ENCODE assay signal across 8 cellular contexts in the genomic region with DNA sequence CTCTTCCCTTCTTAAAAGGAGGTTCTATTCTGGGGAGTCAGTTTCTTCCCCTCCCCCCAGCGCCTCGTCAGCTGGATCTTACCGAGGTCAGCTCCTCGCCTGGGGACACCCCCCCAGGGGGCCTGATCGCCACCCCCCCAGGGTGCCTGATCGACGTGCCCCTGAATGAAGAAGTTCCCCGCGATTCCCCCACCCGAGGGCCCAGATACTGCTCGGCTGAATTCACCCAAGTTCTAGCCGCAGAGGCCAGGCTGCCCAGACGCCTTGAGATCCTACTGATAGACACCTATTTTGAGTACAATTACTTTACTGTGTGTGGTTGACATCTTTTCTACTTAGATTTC. TPM values are rescaled to one million over a fixed set of nuclear protein-coding genes. Genes with fewer than 3 reads are reported as not detected.
DNase-seq lines count a peak whose midpoint lies in the region; ATAC-seq and TF ChIP-seq lines count a peak whose summit lies in the region.

No MANE protein-coding gene starts in this region.

- CTCF ChIA-PET in CD8-positive, alpha-beta memory T cell (lab: Charles Lee): no interaction called here
- CTCF ChIA-PET in OCI-LY7 (lab: Charles Lee; ENCODE audit: unreplicated experiment): no interaction called here

- TF ChIP-seq CTCF in OCI-LY7 (conservative IDR thresholded peaks at IDR 0.05; ENCODE audit: low read length) (no peak), endothelial cell (IDR thresholded peaks at IDR 0.05; ENCODE audit: unreplicated experiment) (no peak), ovary (IDR thresholded peaks at IDR 0.05) (no peak)

- no peaks in the 10 kb centered on the region for H3K9me3 ChIP-seq in CD8-positive, alpha-beta memory T cell (ENCODE audit: low read length)
- H3K9me3 ChIP-seq in OCI-LY7 (ENCODE audit: low read length) (no peaks in the 10 kb centered on the region), ovary (no peaks in the 10 kb centered on the region)

- TF ChIP-seq EP300 in ovary (IDR thresholded peaks at IDR 0.05): no peak

- H4K20me1 ChIP-seq in OCI-LY7 (ENCODE audit: insufficient read depth, low read length): peaks cover 12% of the 10 kb centered on the region

- H3K36me3 Mint-ChIP-seq in CD8-positive, alpha-beta memory T cell: peaks cover 0 to 14% (median 3%) of the 10 kb centered on the region in 3 donors
- H3K36me3 Mint-ChIP-seq in endothelial cell (ENCODE audit: low read depth, unreplicated experiment): peaks cover 9% of the 10 kb centered on the region

- H3K4me3 Mint-ChIP-seq in CD8-positive, alpha-beta memory T cell: peak overlapping the region; percentile 73 to 95 (median 84)
- peak overlapping the region; percentile 95 for H3K4me3 Mint-ChIP-seq in endothelial cell (ENCODE audit: unreplicated experiment)

- peak overlapping the region; percentile 50 for H3K4me3 ChIP-seq in CD8-positive, alpha-beta memory T cell (ENCODE audit: low read length)
- H3K4me3 ChIP-seq in OCI-LY7 (ENCODE audit: low read depth, low read length, poor library complexity, severe bottlenecking) (peak overlapping the region; percentile 90), ovary (peak overlapping the region; percentile 58)

- no peak for DNase-seq in CD8-positive, alpha-beta memory T cell
- DNase-seq in OCI-LY7 (ENCODE audit: low spot score): peak; percentile 17
- no peak for DNase-seq in endothelial cell (ENCODE audit: low spot score)
- peak in 2 of 5 donors; percentile 35 to 51 for DNase-seq in ovary
- DNase-seq in AML-193 (lab: John Stamatoyannopoulos, UW): no peak
- DNase-seq in activated gamma-delta T cell treated with Interleukin-2 at 50 U/mL for 16 hours: no peak

- H3K27me3 ChIP-seq in CD8-positive, alpha-beta memory T cell (ENCODE audit: insufficient read depth, low read length, poor library complexity, severe bottlenecking): peaks cover 3% of the 10 kb centered on the region
- H3K27me3 ChIP-seq in ovary: no peaks in the 10 kb centered on the region

- H3K4me1 ChIP-seq in CD8-positive, alpha-beta memory T cell (ENCODE audit: insufficient read depth, low read length): peaks cover 18% of the 10 kb centered on the region
- H3K4me1 ChIP-seq in OCI-LY7 (ENCODE audit: insufficient read depth, low read length, poor library complexity, severe bottlenecking) (peaks cover 22% of the 10 kb centered on the region), ovary (ENCODE audit: insufficient read depth) (peaks cover 9% of the 10 kb centered on the region)

- no peak for TF ChIP-seq POLR2A in ovary (IDR thresholded peaks at IDR 0.05)

- no peak overlapping the region for H2AFZ ChIP-seq in OCI-LY7 (ENCODE audit: low read length)

- H3K4me1 Mint-ChIP-seq in CD8-positive, alpha-beta memory T cell: peaks cover 29 to 43% (median 42%) of the 10 kb centered on the region in 3 donors
- peaks cover 17% of the 10 kb centered on the region for H3K4me1 Mint-ChIP-seq in endothelial cell (ENCODE audit: unreplicated experiment)

- H3K27ac ChIP-seq in CD8-positive, alpha-beta memory T cell (ENCODE audit: low read depth, low read length): no peak overlapping the region
- H3K27ac ChIP-seq in OCI-LY7 (ENCODE audit: low read depth, low read length, poor library complexity, severe bottlenecking) (no peak overlapping the region), ovary (no peak overlapping the region)

- ATAC-seq in GM21786 (IDR thresholded peaks at IDR 0.05; ENCODE audit: unreplicated experiment): no peak
- no peak for ATAC-seq in GM21737 (IDR thresholded peaks at IDR 0.05; ENCODE audit: unreplicated experiment)

- intact Hi-C loops in OCI-LY7 (cut with micrococcal nuclease; ENCODE audit: unreplicated experiment): no loop called here
- intact Hi-C loops in ovary (cut with DNase I): loop anchor here in 1 of 4 donors (1.0 kb wide), 1 partner anchor 100 kb away; a partner anchor contains a TSS

- 7 to 8% (median 8%) methylated on average over 13 of the region's 13 CpGs for WGBS in ovary, 3 donors

- peaks cover 14% of the 10 kb centered on the region; the same call in 1 of the 2 replicates for H3K79me2 ChIP-seq in OCI-LY7 (ENCODE audit: insufficient read depth, low read depth, low read length)

- H3K36me3 ChIP-seq in CD8-positive, alpha-beta memory T cell (ENCODE audit: insufficient read depth, low read length): no peaks in the 10 kb centered on the region
- H3K36me3 ChIP-seq in OCI-LY7 (ENCODE audit: insufficient read depth, low read length): peaks cover 3% of the 10 kb centered on the region; the same call in 1 of the 2 replicates
- no peaks in the 10 kb centered on the region for H3K36me3 ChIP-seq in ovary

- BruUV-seq in OCI-LY7 (replicated peaks; lab: Mats Ljungman, UMichigan): no TSS peak

- peak overlapping the region; percentile 87 for H3K4me2 ChIP-seq in OCI-LY7 (ENCODE audit: low read length)

- no peaks in the 10 kb centered on the region for H3K9me3 Mint-ChIP-seq in CD8-positive, alpha-beta memory T cell
- H3K9me3 Mint-ChIP-seq in endothelial cell (ENCODE audit: unreplicated experiment): no peaks in the 10 kb centered on the region

- peaks cover 0 to 3% of the 10 kb centered on the region in 2 donors for H3K27me3 Mint-ChIP-seq in CD8-positive, alpha-beta memory T cell
- peaks cover 16% of the 10 kb centered on the region for H3K27me3 Mint-ChIP-seq in endothelial cell (ENCODE audit: unreplicated experiment)

- H3K27ac Mint-ChIP-seq in CD8-positive, alpha-beta memory T cell: peak overlapping the region in 7 of 8 donors; percentile 11 to 88 (median 72)
- peak overlapping the region; percentile 77 for H3K27ac Mint-ChIP-seq in endothelial cell (ENCODE audit: unreplicated experiment)

- POLR2A ChIA-PET in CD8-positive, alpha-beta memory T cell (lab: Charles Lee): interaction anchor here (0.9 kb wide), 1 partner anchor 198 kb away, joined by 4 read pairs; no protein-coding TSS in a partner anchor
- POLR2A ChIA-PET in OCI-LY7 (lab: Charles Lee): no interaction called here

- no peaks in the 10 kb centered on the region for H3K9me2 ChIP-seq in OCI-LY7 (ENCODE audit: insufficient read depth, low read length)

RNA-seq across cellular contexts. Expression of a gene that starts 1.4 kb away (rescaled TPM):
- 10 to 100 TPM; 30.0 to 32.8 TPM for total RNA-seq in CD8-positive, alpha-beta memory T cell
- polyA plus RNA-seq in CD8-positive, alpha-beta memory T cell: 4.4 TPM
- 29.0 and 29.9 TPM in 2 replicates for total RNA-seq in OCI-LY7 (2014; rRNA removed; shearing (Covaris generic))
- 47.5 and 51.2 TPM in 2 replicates for total RNA-seq in OCI-LY7 (2022)
- 81.5 TPM for total RNA-seq in endothelial cell (ENCODE audit: unreplicated experiment)
- 10 to 100 TPM; 35.9 to 58.1 (median 38.1) TPM for total RNA-seq in ovary
- polyA plus RNA-seq in ovary: 10 to 100 TPM; 18.0 to 40.1 TPM

RNA-seq across cellular contexts. Expression of a gene that starts 25.2 kb away (rescaled TPM):
- total RNA-seq in CD8-positive, alpha-beta memory T cell: 1 to 10 TPM; 6.8 to 7.9 TPM
- polyA plus RNA-seq in CD8-positive, alpha-beta memory T cell: 3.9 TPM
- 7.5 and 8.0 TPM in 2 replicates for total RNA-seq in OCI-LY7 (2014; rRNA removed; shearing (Covaris generic))
- total RNA-seq in OCI-LY7 (2022) (14.4 and 15.9 TPM in 2 replicates), endothelial cell (ENCODE audit: unreplicated experiment) (14.6 TPM), ovary (10 to 100 TPM; 10.2 to 23.7 (median 15.1) TPM)
- 10 to 100 TPM in 1 of 2 donors, 1 to 10 TPM in 1; 2.1 to 13.0 TPM for polyA plus RNA-seq in ovary

RNA-seq across cellular contexts. Expression of a gene that starts 29.9 kb away (rescaled TPM):
- total RNA-seq in CD8-positive, alpha-beta memory T cell: 10 to 100 TPM; 14.1 to 15.4 TPM
- polyA plus RNA-seq in CD8-positive, alpha-beta memory T cell: 49.9 TPM
- total RNA-seq in OCI-LY7 (2014; rRNA removed; shearing (Covaris generic)): 25.0 and 28.3 TPM in 2 replicates
- total RNA-seq in OCI-LY7 (2022) (24.3 and 25.0 TPM in 2 replicates), endothelial cell (ENCODE audit: unreplicated experiment) (139 TPM), ovary (100 to 1,000 TPM in 3 of 7 donors, 10 to 100 TPM in 4; 48.8 to 133 (median 93.4) TPM)
- 100 to 1,000 TPM in 1 of 2 donors, 10 to 100 TPM in 1; 72.9 to 117 TPM for polyA plus RNA-seq in ovary

RNA-seq across cellular contexts. Expression of a gene that starts 45.1 kb away (rescaled TPM):
- total RNA-seq in CD8-positive, alpha-beta memory T cell: 10 to 100 TPM; 36.1 to 36.2 TPM
- 23.1 TPM for polyA plus RNA-seq in CD8-positive, alpha-beta memory T cell
- 40.1 and 50.6 TPM in 2 replicates for total RNA-seq in OCI-LY7 (2014; rRNA removed; shearing (Covaris generic))
- total RNA-seq in OCI-LY7 (2022) (34.3 and 41.2 TPM in 2 replicates), endothelial cell (ENCODE audit: unreplicated experiment) (133 TPM), ovary (10 to 100 TPM; 13.0 to 39.8 (median 23.2) TPM)
- 10 to 100 TPM; 13.9 to 17.9 TPM for polyA plus RNA-seq in ovary

RNA-seq across cellular contexts. Expression of a gene that starts 56.5 kb away (rescaled TPM):
- total RNA-seq in CD8-positive, alpha-beta memory T cell: 10 to 100 TPM; 90.2 to 98.0 TPM
- polyA plus RNA-seq in CD8-positive, alpha-beta memory T cell: 67.8 TPM
- 113 and 134 TPM in 2 replicates for total RNA-seq in OCI-LY7 (2014; rRNA removed; shearing (Covaris generic))
- 78.1 and 84.6 TPM in 2 replicates for total RNA-seq in OCI-LY7 (2022)
- 70.8 TPM for total RNA-seq in endothelial cell (ENCODE audit: unreplicated experiment)
- 10 to 100 TPM; 38.9 to 57.7 (median 40.9) TPM for total RNA-seq in ovary
- polyA plus RNA-seq in ovary: 10 to 100 TPM; 28.4 to 53.0 TPM
